1 cellular context compared by ENCODE assay signal in the genomic region with DNA sequence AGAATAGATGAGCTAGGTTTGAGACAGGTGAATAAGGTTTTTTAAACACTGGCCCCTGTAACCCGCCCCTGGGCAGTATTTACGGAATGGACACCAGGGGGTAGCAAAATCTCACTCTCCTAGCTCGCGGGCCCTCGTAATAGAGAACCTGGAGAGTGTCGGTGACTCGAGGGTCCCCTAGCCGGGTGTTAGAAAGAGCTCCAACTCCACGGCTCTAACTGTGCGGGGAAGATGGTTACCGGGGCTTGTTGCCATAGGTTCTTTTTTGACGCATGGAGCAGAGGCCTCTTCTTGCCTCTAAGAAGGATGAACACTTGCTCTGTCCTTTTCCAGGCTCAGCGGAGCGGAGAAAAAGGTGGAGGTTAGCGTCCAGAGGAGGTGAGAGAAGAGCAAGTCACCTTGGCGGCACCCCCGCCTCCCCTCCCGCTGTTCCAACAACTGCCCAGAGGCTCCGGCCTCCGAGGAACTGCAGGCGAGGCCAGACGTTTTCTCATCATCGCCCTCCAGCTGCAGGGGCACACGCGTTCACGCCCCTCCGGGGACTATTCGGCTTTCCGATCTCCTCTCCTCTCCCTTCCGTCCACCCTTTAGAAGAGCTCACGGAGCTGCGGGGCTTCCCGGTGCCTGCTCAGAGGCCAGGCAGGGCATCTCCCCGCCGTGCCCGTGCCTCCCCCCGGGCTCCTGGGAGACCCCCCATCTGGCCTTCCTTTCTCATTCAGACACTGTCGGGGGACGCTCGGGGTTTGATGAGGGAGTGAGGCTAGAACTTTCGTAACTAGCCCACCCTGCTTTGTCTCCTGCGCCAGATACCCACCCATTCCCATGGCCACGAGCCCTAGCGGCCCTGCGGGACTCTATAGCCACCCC.
A peak's percentile ranks its signal among the peaks of the same experiment; 100 is the strongest.
TF ChIP-seq lines count a peak whose summit lies in the region.

No MANE protein-coding gene starts in this region.

TF ChIP-seq in HepG2, 621 proteins besides CTCF, POLR2A, EP300 and RAD21 (continued from another document and continues in another):
- no peak for TF ChIP-seq KDM6A (CRISPR knock-in tag; IDR thresholded peaks at IDR 0.05; ENCODE audit: low read depth)
- no peak for TF ChIP-seq ZNF792 (CRISPR knock-in tag; IDR thresholded peaks at IDR 0.05)
- 0 out of 2 replicates have a peak, but pooled peaks have one; percentile 5 for TF ChIP-seq FOSL2 (CRISPR knock-in tag; IDR thresholded peaks at IDR 0.05)
- no peak for TF ChIP-seq TIGD3 (CRISPR knock-in tag; IDR thresholded peaks at IDR 0.05; ENCODE audit: borderline replicate concordance)
- TF ChIP-seq, protein P1, sequence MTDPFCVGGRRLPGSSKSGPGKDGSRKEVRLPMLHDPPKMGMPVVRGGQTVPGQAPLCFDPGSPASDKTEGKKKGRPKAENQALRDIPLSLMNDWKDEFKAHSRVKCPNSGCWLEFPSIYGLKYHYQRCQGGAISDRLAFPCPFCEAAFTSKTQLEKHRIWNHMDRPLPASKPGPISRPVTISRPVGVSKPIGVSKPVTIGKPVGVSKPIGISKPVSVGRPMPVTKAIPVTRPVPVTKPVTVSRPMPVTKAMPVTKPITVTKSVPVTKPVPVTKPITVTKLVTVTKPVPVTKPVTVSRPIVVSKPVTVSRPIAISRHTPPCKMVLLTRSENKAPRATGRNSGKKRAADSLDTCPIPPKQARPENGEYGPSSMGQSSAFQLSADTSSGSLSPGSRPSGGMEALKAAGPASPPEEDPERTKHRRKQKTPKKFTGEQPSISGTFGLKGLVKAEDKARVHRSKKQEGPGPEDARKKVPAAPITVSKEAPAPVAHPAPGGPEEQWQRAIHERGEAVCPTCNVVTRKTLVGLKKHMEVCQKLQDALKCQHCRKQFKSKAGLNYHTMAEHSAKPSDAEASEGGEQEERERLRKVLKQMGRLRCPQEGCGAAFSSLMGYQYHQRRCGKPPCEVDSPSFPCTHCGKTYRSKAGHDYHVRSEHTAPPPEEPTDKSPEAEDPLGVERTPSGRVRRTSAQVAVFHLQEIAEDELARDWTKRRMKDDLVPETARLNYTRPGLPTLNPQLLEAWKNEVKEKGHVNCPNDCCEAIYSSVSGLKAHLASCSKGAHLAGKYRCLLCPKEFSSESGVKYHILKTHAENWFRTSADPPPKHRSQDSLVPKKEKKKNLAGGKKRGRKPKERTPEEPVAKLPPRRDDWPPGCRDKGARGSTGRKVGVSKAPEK (CRISPR knock-in tag; IDR thresholded peaks at IDR 0.05; ENCODE audit: borderline replicate concordance) = 0 out of 2 replicates have a peak, but pooled peaks have one; percentile 14
- no peak for TF ChIP-seq NR2F6 (IDR thresholded peaks at IDR 0.05)
- TF ChIP-seq NR2F6 (CRISPR knock-in tag; IDR thresholded peaks at IDR 0.05) = peak; percentile 57
- no peak for TF ChIP-seq ATF1 (CRISPR knock-in tag; IDR thresholded peaks at IDR 0.05)
- TF ChIP-seq, protein P2, sequence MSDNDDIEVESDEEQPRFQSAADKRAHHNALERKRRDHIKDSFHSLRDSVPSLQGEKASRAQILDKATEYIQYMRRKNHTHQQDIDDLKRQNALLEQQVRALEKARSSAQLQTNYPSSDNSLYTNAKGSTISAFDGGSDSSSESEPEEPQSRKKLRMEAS (IDR thresholded peaks at IDR 0.05) = peak; percentile 30; the same call in 1 of the 2 replicates
- TF ChIP-seq ZEB1 (IDR thresholded peaks at IDR 0.05; ENCODE audit: insufficient replicate concordance, low read depth) = peak; percentile 60
- no peak; the same call in 1 of the 2 replicates for TF ChIP-seq CREM (IDR thresholded peaks at IDR 0.05)
- no peak for TF ChIP-seq CREM (CRISPR knock-in tag; IDR thresholded peaks at IDR 0.05)
- TF ChIP-seq TARDBP (CRISPR knock-in tag; IDR thresholded peaks at IDR 0.05) = no peak
- no peak for TF ChIP-seq ZNF597 (CRISPR knock-in tag; IDR thresholded peaks at IDR 0.05)
- TF ChIP-seq ZNF501 (CRISPR knock-in tag; IDR thresholded peaks at IDR 0.05) = no peak
- TF ChIP-seq DNMT3B (CRISPR knock-in tag; conservative IDR thresholded peaks at IDR 0.05) = no peak
- no peak for TF ChIP-seq ZFP62 (CRISPR knock-in tag; IDR thresholded peaks at IDR 0.05)
- TF ChIP-seq NFE2L1 (CRISPR knock-in tag; IDR thresholded peaks at IDR 0.05; ENCODE audit: borderline replicate concordance) = peak; percentile 57; the same call in 1 of the 2 replicates
- TF ChIP-seq ZNF180 (CRISPR knock-in tag; IDR thresholded peaks at IDR 0.05; ENCODE audit: borderline replicate concordance, low read depth) = no peak
- no peak for TF ChIP-seq ZNF883 (CRISPR knock-in tag; IDR thresholded peaks at IDR 0.05; ENCODE audit: not compliant biosample characterization)
- TF ChIP-seq ZNF362 (CRISPR knock-in tag; IDR thresholded peaks at IDR 0.05; ENCODE audit: borderline replicate concordance) = no peak; the same call in 1 of the 2 replicates
- TF ChIP-seq FOXO1 (CRISPR knock-in tag; IDR thresholded peaks at IDR 0.05) = no peak
- TF ChIP-seq NFIC (IDR thresholded peaks at IDR 0.05; ENCODE audit: low read length) = no peak
- TF ChIP-seq ZFP36L2 (CRISPR knock-in tag; IDR thresholded peaks at IDR 0.05) = no peak
- no peak for TF ChIP-seq CENPX (CRISPR knock-in tag; IDR thresholded peaks at IDR 0.05)
- no peak for TF ChIP-seq REPIN1 (CRISPR knock-in tag; IDR thresholded peaks at IDR 0.05; ENCODE audit: borderline replicate concordance, low read depth)
- TF ChIP-seq IKZF4 (CRISPR knock-in tag; IDR thresholded peaks at IDR 0.05; ENCODE audit: borderline replicate concordance, low read depth, not compliant biosample characterization) = no peak
- TF ChIP-seq, protein P3, sequence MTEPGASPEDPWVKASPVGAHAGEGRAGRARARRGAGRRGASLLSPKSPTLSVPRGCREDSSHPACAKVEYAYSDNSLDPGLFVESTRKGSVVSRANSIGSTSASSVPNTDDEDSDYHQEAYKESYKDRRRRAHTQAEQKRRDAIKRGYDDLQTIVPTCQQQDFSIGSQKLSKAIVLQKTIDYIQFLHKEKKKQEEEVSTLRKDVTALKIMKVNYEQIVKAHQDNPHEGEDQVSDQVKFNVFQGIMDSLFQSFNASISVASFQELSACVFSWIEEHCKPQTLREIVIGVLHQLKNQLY (CRISPR knock-in tag; IDR thresholded peaks at IDR 0.05) = no peak
- no peak for TF ChIP-seq JUNB (CRISPR knock-in tag; IDR thresholded peaks at IDR 0.05; ENCODE audit: borderline replicate concordance)
- TF ChIP-seq, protein P4, sequence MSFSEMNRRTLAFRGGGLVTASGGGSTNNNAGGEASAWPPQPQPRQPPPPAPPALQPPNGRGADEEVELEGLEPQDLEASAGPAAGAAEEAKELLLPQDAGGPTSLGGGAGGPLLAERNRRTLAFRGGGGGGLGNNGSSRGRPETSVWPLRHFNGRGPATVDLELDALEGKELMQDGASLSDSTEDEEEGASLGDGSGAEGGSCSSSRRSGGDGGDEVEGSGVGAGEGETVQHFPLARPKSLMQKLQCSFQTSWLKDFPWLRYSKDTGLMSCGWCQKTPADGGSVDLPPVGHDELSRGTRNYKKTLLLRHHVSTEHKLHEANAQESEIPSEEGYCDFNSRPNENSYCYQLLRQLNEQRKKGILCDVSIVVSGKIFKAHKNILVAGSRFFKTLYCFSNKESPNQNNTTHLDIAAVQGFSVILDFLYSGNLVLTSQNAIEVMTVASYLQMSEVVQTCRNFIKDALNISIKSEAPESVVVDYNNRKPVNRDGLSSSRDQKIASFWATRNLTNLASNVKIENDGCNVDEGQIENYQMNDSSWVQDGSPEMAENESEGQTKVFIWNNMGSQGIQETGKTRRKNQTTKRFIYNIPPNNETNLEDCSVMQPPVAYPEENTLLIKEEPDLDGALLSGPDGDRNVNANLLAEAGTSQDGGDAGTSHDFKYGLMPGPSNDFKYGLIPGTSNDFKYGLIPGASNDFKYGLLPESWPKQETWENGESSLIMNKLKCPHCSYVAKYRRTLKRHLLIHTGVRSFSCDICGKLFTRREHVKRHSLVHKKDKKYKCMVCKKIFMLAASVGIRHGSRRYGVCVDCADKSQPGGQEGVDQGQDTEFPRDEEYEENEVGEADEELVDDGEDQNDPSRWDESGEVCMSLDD (CRISPR knock-in tag; IDR thresholded peaks at IDR 0.05; ENCODE audit: borderline replicate concordance) = no peak
- no peak; the same call in 1 of the 2 replicates for TF ChIP-seq KMT2B (CRISPR knock-in tag; IDR thresholded peaks at IDR 0.05)
- TF ChIP-seq NR1H2 (CRISPR knock-in tag; IDR thresholded peaks at IDR 0.05; ENCODE audit: borderline replicate concordance, low read depth) = no peak
- no peak for TF ChIP-seq ZBTB1 (CRISPR knock-in tag; IDR thresholded peaks at IDR 0.05; ENCODE audit: borderline replicate concordance)
- TF ChIP-seq PAX8 (CRISPR knock-in tag; IDR thresholded peaks at IDR 0.05; ENCODE audit: borderline replicate concordance) = no peak
- TF ChIP-seq ZNF251 (CRISPR knock-in tag; IDR thresholded peaks at IDR 0.05) = no peak
- no peak for TF ChIP-seq ISX (CRISPR knock-in tag; conservative IDR thresholded peaks at IDR 0.05)
- peak; percentile 21; the same call in 1 of the 2 replicates for TF ChIP-seq MYC (CRISPR knock-in tag; IDR thresholded peaks at IDR 0.05; ENCODE audit: borderline replicate concordance)
- TF ChIP-seq GRHL1 (CRISPR knock-in tag; conservative IDR thresholded peaks at IDR 0.05) = no peak
- no peak for TF ChIP-seq HDAC1 (CRISPR knock-in tag; IDR thresholded peaks at IDR 0.05)
- no peak for TF ChIP-seq CENPT (CRISPR knock-in tag; IDR thresholded peaks at IDR 0.05; ENCODE audit: low read depth)
- TF ChIP-seq SIX4 (CRISPR knock-in tag; IDR thresholded peaks at IDR 0.05) = no peak
- no peak for TF ChIP-seq GPBP1L1 (CRISPR knock-in tag; IDR thresholded peaks at IDR 0.05)
- peak; percentile 89; the same call in 1 of the 2 replicates for TF ChIP-seq ZNF44 (CRISPR knock-in tag; IDR thresholded peaks at IDR 0.05)
- TF ChIP-seq SP1 (IDR thresholded peaks at IDR 0.05) = no peak
- no peak; the same call in 1 of the 2 replicates for TF ChIP-seq SP1 (CRISPR knock-in tag; IDR thresholded peaks at IDR 0.05)
- no peak for TF ChIP-seq NONO (IDR thresholded peaks at IDR 0.05)
- TF ChIP-seq NONO (CRISPR knock-in tag; conservative IDR thresholded peaks at IDR 0.05) = no peak; the same call in 1 of the 2 replicates
- TF ChIP-seq NCOA1 (CRISPR knock-in tag; IDR thresholded peaks at IDR 0.05) = no peak; the same call in 1 of the 2 replicates
- no peak for TF ChIP-seq FOXK1 (CRISPR knock-in tag; IDR thresholded peaks at IDR 0.05; ENCODE audit: borderline replicate concordance, low read depth)
- no peak for TF ChIP-seq SIX1 (CRISPR knock-in tag; IDR thresholded peaks at IDR 0.05; ENCODE audit: borderline replicate concordance)
- no peak for TF ChIP-seq ZNF589 (CRISPR knock-in tag; conservative IDR thresholded peaks at IDR 0.05)
- TF ChIP-seq ZNF7 (CRISPR knock-in tag; IDR thresholded peaks at IDR 0.05) = no peak
- no peak for TF ChIP-seq TBP (CRISPR knock-in tag; IDR thresholded peaks at IDR 0.05)
- TF ChIP-seq, protein P5, sequence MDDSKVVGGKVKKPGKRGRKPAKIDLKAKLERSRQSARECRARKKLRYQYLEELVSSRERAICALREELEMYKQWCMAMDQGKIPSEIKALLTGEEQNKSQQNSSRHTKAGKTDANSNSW (CRISPR knock-in tag; IDR thresholded peaks at IDR 0.05; ENCODE audit: borderline replicate concordance) = no peak
- TF ChIP-seq ZBTB7A (CRISPR knock-in tag; IDR thresholded peaks at IDR 0.05) = peak; percentile 32; the same call in 1 of the 2 replicates
